In the genomic region with DNA sequence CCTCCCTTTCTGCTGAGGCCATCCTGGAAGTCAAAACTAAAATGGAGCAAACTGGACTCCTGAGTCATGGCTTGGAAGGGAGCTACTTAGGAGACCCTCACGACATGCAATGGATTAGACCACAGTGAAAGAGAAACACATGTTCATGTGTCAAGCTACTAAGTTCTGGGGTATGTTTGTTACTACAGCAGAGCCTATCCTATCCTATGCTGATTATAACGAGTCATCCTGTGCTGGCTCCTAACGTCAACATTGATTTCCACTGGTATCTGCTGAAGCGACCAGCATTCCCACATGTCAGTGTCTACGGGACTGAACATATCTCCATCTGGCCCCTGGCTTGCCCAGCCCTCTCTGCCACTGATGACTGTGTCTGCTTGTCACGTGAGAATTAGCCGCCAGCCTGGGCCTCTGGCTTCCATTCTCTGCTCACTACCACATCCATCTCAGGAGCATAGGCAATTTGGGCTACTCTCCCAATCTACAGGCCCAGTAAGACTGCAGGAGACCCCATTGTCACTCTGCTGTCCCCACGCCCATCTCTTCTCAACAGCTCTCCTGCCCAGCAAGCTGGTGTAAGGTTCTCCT, we compare ENCODE assay signal across 1 cellular context.
TF ChIP-seq lines count a peak whose summit lies in the region.

No MANE protein-coding gene starts in this region.

TF ChIP-seq in HEK293, 187 proteins besides CTCF, POLR2A, EP300 and RAD21 (continued from another document):
- TF ChIP-seq, protein P1, sequence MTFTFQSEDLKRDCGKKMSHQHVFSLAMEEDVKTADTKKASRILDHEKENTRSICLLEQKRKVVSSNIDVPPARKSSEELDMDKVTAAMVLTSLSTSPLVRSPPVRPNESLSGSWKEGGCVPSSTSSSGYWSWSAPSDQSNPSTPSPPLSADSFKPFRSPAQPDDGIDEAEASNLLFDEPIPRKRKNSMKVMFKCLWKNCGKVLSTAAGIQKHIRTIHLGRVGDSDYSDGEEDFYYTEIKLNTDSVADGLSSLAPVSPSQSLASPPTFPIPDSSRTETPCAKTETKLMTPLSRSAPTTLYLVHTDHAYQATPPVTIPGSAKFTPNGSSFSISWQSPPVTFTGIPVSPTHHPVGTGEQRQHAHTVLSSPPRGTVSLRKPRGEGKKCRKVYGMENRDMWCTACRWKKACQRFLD (tag by site-specific recombination; IDR thresholded peaks at IDR 0.05), result no peak
